Comparison of ENCODE assay signal across 8 cellular contexts in the genomic region with DNA sequence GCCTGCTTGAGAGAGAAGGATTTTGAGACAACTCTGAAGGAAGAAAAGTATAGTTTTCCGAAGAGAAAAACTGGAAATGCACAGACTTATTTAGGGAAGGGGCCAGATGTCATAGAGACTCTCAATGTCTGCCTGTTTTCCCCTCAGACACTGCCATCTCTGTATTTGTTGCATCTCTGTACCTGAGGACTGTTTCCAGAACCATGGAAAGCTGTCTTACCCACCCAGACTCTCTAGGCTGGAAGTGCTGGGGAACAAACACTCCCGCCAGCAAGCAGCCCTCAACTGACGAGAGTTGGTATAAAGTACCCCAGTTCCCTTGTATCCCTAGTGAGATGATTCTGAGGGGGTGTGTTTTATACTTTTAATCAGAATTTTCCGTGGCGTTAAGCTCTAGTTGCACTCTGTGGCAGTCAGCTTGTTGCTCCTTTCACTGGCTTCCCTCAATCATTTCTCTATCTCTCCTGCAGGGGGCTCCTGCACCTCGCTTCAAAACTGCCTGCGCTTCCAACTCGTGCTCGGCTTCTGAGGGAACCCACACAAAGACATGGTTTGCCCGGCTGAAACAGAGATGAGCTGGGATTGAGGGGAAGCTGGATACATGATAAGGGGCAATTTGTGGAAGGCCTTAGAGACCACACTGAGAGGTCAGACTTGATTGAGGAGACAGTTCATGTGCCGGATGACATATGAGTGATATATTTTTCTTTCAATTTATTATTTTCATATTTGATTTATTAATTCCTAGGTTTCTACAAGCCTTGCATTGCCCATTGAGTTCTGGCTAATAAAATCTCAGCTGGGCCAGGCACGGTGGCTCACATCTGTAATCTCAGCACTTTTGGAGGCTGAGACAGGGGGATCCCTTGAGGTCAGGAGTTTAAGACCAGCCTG. TPM values are rescaled to one million over a fixed set of nuclear protein-coding genes. Genes with fewer than 3 reads are reported as not detected.
A peak's percentile ranks its signal among the peaks of the same experiment; 100 is the strongest.
DNase-seq lines count a peak whose midpoint lies in the region; ATAC-seq and TF ChIP-seq lines count a peak whose summit lies in the region.

No MANE protein-coding gene starts in this region.

- no peaks in the 10 kb centered on the region for H3F3A ChIP-seq in PC-3 (ENCODE audit: low read length, unreplicated experiment)

- CTCF ChIA-PET in PC-3 (lab: Charles Lee), result interaction anchor here (0.5 to 1.8 kb wide), 15 partner anchors 12 to 1222 kb away, joined by 3 to 39 read pairs (median 4); no protein-coding TSS in a partner anchor

- H3K27ac ChIP-seq in KMS-11, result no peak overlapping the region
- no peak overlapping the region for H3K27ac ChIP-seq in PC-3 (ENCODE audit: low read length)

- POLR2A ChIA-PET in PC-3 (lab: Charles Lee; ENCODE audit: unreplicated experiment), result no interaction called here

- H4K20me1 ChIP-seq in KMS-11 (ENCODE audit: insufficient read depth) (no peaks in the 10 kb centered on the region), PC-3 (ENCODE audit: low read length) (no peaks in the 10 kb centered on the region)

- peak; percentile 98 for ATAC-seq in PC-3
- ATAC-seq in HG02588 (IDR thresholded peaks at IDR 0.05; ENCODE audit: unreplicated experiment), result no peak

- H3K36me3 ChIP-seq in KMS-11 (ENCODE audit: insufficient read depth) (no peaks in the 10 kb centered on the region), PC-3 (ENCODE audit: low read depth, low read length) (no peaks in the 10 kb centered on the region)

- no peaks in the 10 kb centered on the region for H3K79me2 ChIP-seq in KMS-11 (ENCODE audit: insufficient read depth, low read depth)
- no peaks in the 10 kb centered on the region for H3K79me2 ChIP-seq in PC-3 (ENCODE audit: low read length)

- no peak overlapping the region for H3K27ac Mint-ChIP-seq in activated T-cell treated with anti-CD3 and anti-CD28 coated beads, Interleukin-2, amount 50 U/mL, for 24 hours
- H3K27ac Mint-ChIP-seq in neural crest cell (ENCODE audit: unreplicated experiment), result peak overlapping the region; percentile 91
- H3K27ac Mint-ChIP-seq in stimulated activated naive CD8-positive, alpha-beta T cell treated with anti-CD3 and anti-CD28 coated beads, Interleukin-15, Interleukin-2, amounts not matched to agents 100 ng/mL and 50 ng/mL, for 24 hours, result no peak overlapping the region

- H3K27me3 ChIP-seq in KMS-11 (ENCODE audit: insufficient read depth, low read depth) (no peaks in the 10 kb centered on the region), PC-3 (ENCODE audit: low read length) (peaks cover 33% of the 10 kb centered on the region)

- H3K4me2 ChIP-seq in KMS-11, result peak overlapping the region; percentile 71
- H3K4me2 ChIP-seq in PC-3 (ENCODE audit: low read length), result peak overlapping the region; percentile 26; the same call in 1 of the 2 replicates

- TF ChIP-seq CTCF in KMS-11 (conservative IDR thresholded peaks at IDR 0.05; ENCODE audit: low read depth, low read length) (peak; percentile 92), PC-3 (conservative IDR thresholded peaks at IDR 0.05; ENCODE audit: low read depth, low read length) (peak; percentile 95), fibroblast of mammary gland (conservative IDR thresholded peaks at IDR 0.05; ENCODE audit: control insufficient read depth, insufficient read depth, low read depth, low read length) (peak; percentile 84), neural crest cell (conservative IDR thresholded peaks at IDR 0.05) (peak; percentile 83)

- peak overlapping the region; percentile 58 for H2AFZ ChIP-seq in KMS-11 (ENCODE audit: low read depth)
- peak overlapping the region; percentile 56 for H2AFZ ChIP-seq in PC-3 (ENCODE audit: low read length)

- H3K9me2 ChIP-seq in PC-3 (replicated peaks; ENCODE audit: low read length), result no peaks in the 10 kb centered on the region

- DNase-seq in DMS114 treated with DMSO at 0.1 percent for 48 hours (lab: John Stamatoyannopoulos, UW; ENCODE audit: unreplicated experiment) (peak; percentile 38), PC-3 (peak; percentile 84), fibroblast of mammary gland (ENCODE audit: low read depth) (peak; percentile 68), neural crest cell (ENCODE audit: low read depth, low spot score) (peak; percentile 68)
- DNase-seq in activated T-cell treated with anti-CD3 and anti-CD28 coated beads, Interleukin-2, amount 50 U/mL, for 24 hours, result peak; percentile 63

- H3K4me1 Mint-ChIP-seq in activated T-cell treated with anti-CD3 and anti-CD28 coated beads, Interleukin-2, amount 50 U/mL, for 24 hours (ENCODE audit: low read depth), result peaks cover 3% of the 10 kb centered on the region
- peaks cover 6% of the 10 kb centered on the region for H3K4me1 Mint-ChIP-seq in neural crest cell
- H3K4me1 Mint-ChIP-seq in stimulated activated naive CD8-positive, alpha-beta T cell treated with anti-CD3 and anti-CD28 coated beads, Interleukin-15, Interleukin-2, amounts not matched to agents 100 ng/mL and 50 ng/mL, for 24 hours (ENCODE audit: low read depth), result peaks cover 4% of the 10 kb centered on the region

- peaks cover 46% of the 10 kb centered on the region for H3K27me3 Mint-ChIP-seq in activated T-cell treated with anti-CD3 and anti-CD28 coated beads, Interleukin-2, amount 50 U/mL, for 24 hours
- peaks cover 16% of the 10 kb centered on the region for H3K27me3 Mint-ChIP-seq in neural crest cell (ENCODE audit: low read depth)
- peaks cover 50% of the 10 kb centered on the region for H3K27me3 Mint-ChIP-seq in stimulated activated naive CD8-positive, alpha-beta T cell treated with anti-CD3 and anti-CD28 coated beads, Interleukin-15, Interleukin-2, amounts not matched to agents 100 ng/mL and 50 ng/mL, for 24 hours

- no TSS peak for BruUV-seq in PC-3 (replicated peaks; lab: Mats Ljungman, UMichigan)

- no peaks in the 10 kb centered on the region for H3K36me3 Mint-ChIP-seq in activated T-cell treated with anti-CD3 and anti-CD28 coated beads, Interleukin-2, amount 50 U/mL, for 24 hours (ENCODE audit: low read depth)
- H3K36me3 Mint-ChIP-seq in neural crest cell (ENCODE audit: low read depth), result no peaks in the 10 kb centered on the region
- no peaks in the 10 kb centered on the region for H3K36me3 Mint-ChIP-seq in stimulated activated naive CD8-positive, alpha-beta T cell treated with anti-CD3 and anti-CD28 coated beads, Interleukin-15, Interleukin-2, amounts not matched to agents 100 ng/mL and 50 ng/mL, for 24 hours (ENCODE audit: low read depth)

- peak overlapping the region; percentile 51 for H3K4me3 Mint-ChIP-seq in activated T-cell treated with anti-CD3 and anti-CD28 coated beads, Interleukin-2, amount 50 U/mL, for 24 hours
- no peak overlapping the region for H3K4me3 Mint-ChIP-seq in neural crest cell
- peak overlapping the region; percentile 65 for H3K4me3 Mint-ChIP-seq in stimulated activated naive CD8-positive, alpha-beta T cell treated with anti-CD3 and anti-CD28 coated beads, Interleukin-15, Interleukin-2, amounts not matched to agents 100 ng/mL and 50 ng/mL, for 24 hours

- H3K4me3 ChIP-seq in KMS-11 (IDR thresholded peaks at IDR 0.05; ENCODE audit: insufficient read depth, low read depth, low read length) (no peak overlapping the region), PC-3 (ENCODE audit: low read length) (no peak overlapping the region), fibroblast of mammary gland (ENCODE audit: control insufficient read depth, low read depth, low read length) (no peak overlapping the region)

- peaks cover 7% of the 10 kb centered on the region for H3K4me1 ChIP-seq in KMS-11 (ENCODE audit: low read depth, poor library complexity, severe bottlenecking)
- H3K4me1 ChIP-seq in PC-3 (ENCODE audit: insufficient read depth, low read length), result no peaks in the 10 kb centered on the region

- H3K9ac ChIP-seq in KMS-11, result no peak overlapping the region
- H3K9ac ChIP-seq in PC-3 (ENCODE audit: low read length), result no peak overlapping the region

- intact Hi-C loops in PC-3 (cut with micrococcal nuclease), result loop anchor here (1.0 to 5.0 kb wide), 3 partner anchors 102 to 211 kb away; no protein-coding TSS in a partner anchor

- no peaks in the 10 kb centered on the region for H3K9me3 ChIP-seq in PC-3 (ENCODE audit: low read length)

- no peaks in the 10 kb centered on the region for H3K9me3 Mint-ChIP-seq in activated T-cell treated with anti-CD3 and anti-CD28 coated beads, Interleukin-2, amount 50 U/mL, for 24 hours
- no peaks in the 10 kb centered on the region for H3K9me3 Mint-ChIP-seq in neural crest cell
- no peaks in the 10 kb centered on the region for H3K9me3 Mint-ChIP-seq in stimulated activated naive CD8-positive, alpha-beta T cell treated with anti-CD3 and anti-CD28 coated beads, Interleukin-15, Interleukin-2, amounts not matched to agents 100 ng/mL and 50 ng/mL, for 24 hours

RNA-seq across cellular contexts. Expression of a gene that starts 36.9 kb away (rescaled TPM):
- total RNA-seq in PC-3 (2014; rRNA removed) (83.0 and 107 TPM in 2 replicates), neural crest cell (32.1 and 33.5 TPM in 2 replicates)
